19 cellular contexts compared by ENCODE assay signal in genomic region chr2:149029312-149029965, GRCh38. TPM values are rescaled to one million over a fixed set of nuclear protein-coding genes. Genes with fewer than 3 reads are reported as not detected.
"Had no signal": no experiment of that assay in that cellular context is flagged by ENCODE, and none has a peak within 500 bp of the region (broad histone marks: within the 10 kb centered on the region; RNA-seq: fewer than 3 reads in every experiment).

No MANE protein-coding gene starts in this region.

- H3K36me3 ChIP-seq: heart right ventricle, neural progenitor cell, pancreas, suprapubic skin, thyroid gland, upper lobe of right lung, vagina had no signal

- H3K4me1 ChIP-seq: heart right ventricle, pancreas, thyroid gland, upper lobe of right lung, vagina had no signal

- DNase-seq: effector memory CD4-positive, alpha-beta T cell; foreskin melanocyte; heart right ventricle; hypothalamus; mucosa of descending colon; natural killer cell; occipital lobe; pancreas; right cardiac atrium; small intestine; stimulated activated CD4-positive, alpha-beta T cell treated with anti-CD3 and anti-CD28 coated beads, Interleukin-12 subunit alpha, Interleukin-12 subunit beta, amount 100 ng/mL, for 4 hours; stimulated activated naive CD8-positive, alpha-beta T cell treated with anti-CD3 and anti-CD28 coated beads, Interleukin-15, Interleukin-2, amounts not matched to agents 100 U/mL and 50 U/mL, for 24 hours; thyroid gland; upper lobe of right lung had no signal

- H3K27ac Mint-ChIP-seq: natural killer cell, neural progenitor cell had no signal

- ATAC-seq: heart right ventricle; left lobe of liver; mucosa of descending colon; natural killer cell; pancreas; right cardiac atrium; stimulated activated naive CD8-positive, alpha-beta T cell treated with anti-CD3 and anti-CD28 coated beads, Interleukin-15, Interleukin-2, amounts not matched to agents 100 U/mL and 50 U/mL, for 24 hours; upper lobe of right lung had no signal

- H3K9me3 Mint-ChIP-seq: natural killer cell, neural progenitor cell had no signal

- H2AFZ ChIP-seq: neural progenitor cell had no signal

- H3K27ac ChIP-seq: heart right ventricle, neural progenitor cell, pancreas, suprapubic skin, thyroid gland, upper lobe of right lung, vagina had no signal

- H3K4me3 ChIP-seq: heart right ventricle, mucosa of descending colon, neural progenitor cell, pancreas, suprapubic skin, thyroid gland, upper lobe of right lung, vagina had no signal

- H3K27me3 ChIP-seq: neural progenitor cell, pancreas, vagina had no signal

- H3K36me3 Mint-ChIP-seq: natural killer cell had no signal

- H3K4me2 ChIP-seq: neural progenitor cell had no signal

- H3K4me1 Mint-ChIP-seq: natural killer cell had no signal

- H3K4me3 Mint-ChIP-seq: natural killer cell, neural progenitor cell had no signal

- FAIRE-seq: islet of Langerhans, pancreas, small intestine had no signal

RNA-seq across cellular contexts. Expression of gene LYPD6B, which starts 9.1 kb away (rescaled TPM):
- total RNA-seq: left lobe of liver, natural killer cell, right cardiac atrium had no signal
- polyA plus RNA-seq: heart right ventricle, right cardiac atrium had no signal
